In the genomic region with DNA sequence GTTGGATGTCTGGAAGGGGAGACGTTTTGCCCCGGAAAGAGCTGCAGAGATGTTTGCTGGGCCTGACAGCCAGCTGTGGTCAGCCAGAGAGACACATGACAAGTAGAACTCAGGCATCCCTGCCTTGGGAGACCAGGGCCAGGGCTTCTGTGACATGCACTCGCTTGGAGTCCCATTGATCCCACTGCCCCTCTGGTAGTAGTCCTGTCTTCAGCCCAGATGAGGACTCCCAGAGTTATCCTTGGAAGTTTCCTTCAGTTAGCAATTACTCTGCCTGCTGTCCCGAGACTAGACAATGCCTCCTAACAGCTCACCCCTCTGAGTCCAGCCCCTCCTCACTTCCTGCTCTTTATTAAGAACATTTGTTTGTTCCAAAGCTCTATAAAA, we compare ENCODE assay signal across 19 cellular contexts.
DNase-seq lines count a peak whose midpoint lies in the region; ATAC-seq, FAIRE-seq and TF ChIP-seq lines count a peak whose summit lies in the region.
"Had no signal": no experiment of that assay in that cellular context is flagged by ENCODE, and none has a peak within 500 bp of the region (broad histone marks: within the 10 kb centered on the region; RNA-seq: fewer than 3 reads in every experiment).

No MANE protein-coding gene starts in this region.

- TF ChIP-seq CTCF in brain (conservative IDR thresholded peaks at IDR 0.05) = no peak
- no peak for TF ChIP-seq CTCF in left lung (IDR thresholded peaks at IDR 0.05)

- peaks cover 0 to 3% (median 0%) of the 10 kb centered on the region in 5 experiments for H3K9me3 Mint-ChIP-seq in brain
- H3K9me3 Mint-ChIP-seq in stimulated activated naive B cell treated with anti-CD40 and anti-IgM and Interleukin-4, amounts not matched to agents 10 μg/mL and 1 μg/mL and 100 μg/mL, for 72 hours = peaks cover 4 to 14% of the 10 kb centered on the region in 2 donors
- H3K9me3 Mint-ChIP-seq: activated CD4-positive, alpha-beta T cell treated with anti-CD3 and anti-CD28 coated beads, Interleukin-2, amount 10 ng/mL, durations not matched to agents 24 days and 14 days had no signal

- DNase-seq in DMS53 (lab: John Stamatoyannopoulos, UW) (peak; percentile 78), DMS53 treated with DMSO at 0.1 percent for 48 hours (lab: John Stamatoyannopoulos, UW; ENCODE audit: unreplicated experiment) (no peak), left lung (no peak), urothelium cell line (ENCODE audit: low spot score) (peak; percentile 37), KBM-7 (no peak), RPMI8226 (no peak)
- DNase-seq in stimulated activated naive B cell treated with anti-CD40 and anti-IgM and Interleukin-4, amounts not matched to agents 10 μg/mL and 1 μg/mL and 100 μg/mL, for 72 hours = no peak
- DNase-seq: activated CD4-positive, alpha-beta T cell treated with anti-CD3 and anti-CD28 coated beads, Interleukin-2, amount 10 ng/mL, durations not matched to agents 24 days and 14 days; C1 segment of cervical spinal cord; DND-41; effector memory CD4-positive, alpha-beta T cell; HCEC 1CT; NCI-H187; right lobe of liver had no signal

- peaks cover 23% of the 10 kb centered on the region for H3K4me1 Mint-ChIP-seq in brain
- no peaks in the 10 kb centered on the region for H3K4me1 Mint-ChIP-seq in stimulated activated naive B cell treated with anti-CD40 and anti-IgM and Interleukin-4, amounts not matched to agents 10 μg/mL and 1 μg/mL and 100 μg/mL, for 72 hours
- H3K4me1 Mint-ChIP-seq: activated CD4-positive, alpha-beta T cell treated with anti-CD3 and anti-CD28 coated beads, Interleukin-2, amount 10 ng/mL, durations not matched to agents 24 days and 14 days; activated naive CD4-positive, alpha-beta T cell treated with anti-CD3 and anti-CD28 coated beads, Interleukin-2, amount 50 U/mL, for 24 hours had no signal

- intact Hi-C loops in left lung (cut with DNase I) = no loop called here

- peak overlapping the region in 3 of 5 experiments; percentile 57 to 84 (median 81) for H3K27ac Mint-ChIP-seq in brain
- no peak overlapping the region for H3K27ac Mint-ChIP-seq in stimulated activated naive B cell treated with anti-CD40 and anti-IgM and Interleukin-4, amounts not matched to agents 10 μg/mL and 1 μg/mL and 100 μg/mL, for 72 hours
- H3K27ac Mint-ChIP-seq: activated CD4-positive, alpha-beta T cell treated with anti-CD3 and anti-CD28 coated beads, Interleukin-2, amount 10 ng/mL, durations not matched to agents 24 days and 14 days; activated naive CD4-positive, alpha-beta T cell treated with anti-CD3 and anti-CD28 coated beads, Interleukin-2, amount 50 U/mL, for 24 hours had no signal

- FAIRE-seq in urothelium cell line (lab: Jason Lieb, UNC) = peak; percentile 13
- FAIRE-seq: GM19239 had no signal

- no peaks in the 10 kb centered on the region for H3K27me3 ChIP-seq in left lung
- H3K27me3 ChIP-seq: neutrophil, right lobe of liver had no signal

- H3K4me1 ChIP-seq in left lung = peaks cover 0 to 4% of the 10 kb centered on the region in 2 donors

- ATAC-seq in left lung = no peak
- no peak for ATAC-seq in stimulated activated naive B cell treated with anti-CD40 and anti-IgM and Interleukin-4, amounts not matched to agents 10 μg/mL and 1 μg/mL and 100 μg/mL, for 72 hours (replicated peaks)

- H3K9me3 ChIP-seq in left lung = no peaks in the 10 kb centered on the region
- H3K9me3 ChIP-seq: neutrophil, right lobe of liver had no signal

- H3K36me3 Mint-ChIP-seq in brain = no peaks in the 10 kb centered on the region
- no peaks in the 10 kb centered on the region for H3K36me3 Mint-ChIP-seq in stimulated activated naive B cell treated with anti-CD40 and anti-IgM and Interleukin-4, amounts not matched to agents 10 μg/mL and 1 μg/mL and 100 μg/mL, for 72 hours
- H3K36me3 Mint-ChIP-seq: activated naive CD4-positive, alpha-beta T cell treated with anti-CD3 and anti-CD28 coated beads, Interleukin-2, amount 50 U/mL, for 24 hours had no signal

- H3K4me3 Mint-ChIP-seq in brain = no peak overlapping the region
- no peak overlapping the region for H3K4me3 Mint-ChIP-seq in stimulated activated naive B cell treated with anti-CD40 and anti-IgM and Interleukin-4, amounts not matched to agents 10 μg/mL and 1 μg/mL and 100 μg/mL, for 72 hours
- H3K4me3 Mint-ChIP-seq: activated CD4-positive, alpha-beta T cell treated with anti-CD3 and anti-CD28 coated beads, Interleukin-2, amount 10 ng/mL, durations not matched to agents 24 days and 14 days; activated naive CD4-positive, alpha-beta T cell treated with anti-CD3 and anti-CD28 coated beads, Interleukin-2, amount 50 U/mL, for 24 hours had no signal

- peaks cover 8% of the 10 kb centered on the region for H3K27me3 Mint-ChIP-seq in brain
- H3K27me3 Mint-ChIP-seq in stimulated activated naive B cell treated with anti-CD40 and anti-IgM and Interleukin-4, amounts not matched to agents 10 μg/mL and 1 μg/mL and 100 μg/mL, for 72 hours = no peaks in the 10 kb centered on the region

- H3K36me3 ChIP-seq in left lung = no peaks in the 10 kb centered on the region
- H3K36me3 ChIP-seq: neutrophil, right lobe of liver had no signal

- in situ Hi-C loops in KBM-7 (cut with MboI; ENCODE audit: low pct_unique_long_range_greater_than_20kb, low sequenced_read_pairs) = no loop called here

- H3K27ac ChIP-seq in left lung = peak overlapping the region; percentile 30 to 53
- H3K27ac ChIP-seq: 22Rv1, neutrophil, right lobe of liver had no signal

- H3K4me3 ChIP-seq in left lung = no peak overlapping the region
- H3K4me3 ChIP-seq: right lobe of liver had no signal

Comparison
In these comparisons a context has a peak if more than half of its experiments do, and no peak if none do; other contexts are left out.
1. DNase-seq: peak in DMS53 (single experiment) and urothelium cell line (single experiment); none in DMS53 treated with DMSO at 0.1 percent for 48 hours (single experiment), left lung (0 of 2), KBM-7 (single experiment), RPMI8226 (single experiment) and stimulated activated naive B cell treated with anti-CD40 and anti-IgM and Interleukin-4, amounts not matched to agents 10 μg/mL and 1 μg/mL and 100 μg/mL, for 72 hours (single experiment).